ENCODE assay signal across 24 cellular contexts in the genomic region with DNA sequence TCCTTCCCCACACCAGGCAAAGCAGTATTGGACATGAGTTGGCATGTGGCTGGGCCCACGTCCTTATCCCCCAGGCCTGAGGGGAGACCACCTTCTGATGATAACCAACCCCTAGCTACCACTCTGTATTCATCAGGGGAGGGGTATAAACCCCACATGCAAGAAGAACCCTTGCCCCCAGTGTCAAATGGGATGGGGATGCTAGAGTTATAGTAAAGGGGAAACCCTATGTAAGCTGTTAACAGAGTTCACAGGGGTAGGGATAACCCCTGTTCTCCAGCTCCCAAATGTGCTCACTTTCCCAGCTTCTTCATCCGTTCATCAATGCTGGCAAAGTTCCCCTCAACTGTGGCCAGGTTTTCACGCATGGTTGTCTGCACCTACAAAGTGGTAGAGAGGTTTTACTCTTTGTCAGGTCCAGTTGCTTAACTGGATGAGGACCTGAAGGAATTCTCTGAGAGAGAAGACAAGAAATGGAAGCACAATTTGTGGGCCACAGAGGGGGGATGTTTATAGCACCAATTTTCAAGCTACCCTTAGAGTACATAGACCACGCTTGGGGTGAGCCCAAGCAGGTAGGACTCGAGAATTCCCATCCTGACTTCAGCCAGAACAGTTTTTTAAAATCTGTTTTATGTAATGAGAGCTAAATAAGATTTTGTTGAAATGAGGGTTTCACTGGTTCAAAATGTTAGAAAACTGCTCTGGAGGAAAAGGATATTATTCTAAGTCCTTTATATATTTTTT. TPM values are rescaled to one million over a fixed set of nuclear protein-coding genes. Genes with fewer than 3 reads are reported as not detected.
DNase-seq lines count a peak whose midpoint lies in the region; ATAC-seq and TF ChIP-seq lines count a peak whose summit lies in the region.
"Had no signal": no experiment of that assay in that cellular context is flagged by ENCODE, and none has a peak within 500 bp of the region (broad histone marks: within the 10 kb centered on the region; RNA-seq: fewer than 3 reads in every experiment).

No MANE protein-coding gene starts in this region.

- H3K27me3 Mint-ChIP-seq in activated T-cell treated with anti-CD3 and anti-CD28 coated beads, Interleukin-2, amount 50 U/mL, for 72 hours (ENCODE audit: low read depth), result no peaks in the 10 kb centered on the region
- H3K27me3 Mint-ChIP-seq: central memory CD8-positive, alpha-beta T cell had no signal

- H3F3A ChIP-seq in MM.1S (ENCODE audit: insufficient read depth, low read length), result no peaks in the 10 kb centered on the region; the same call in 1 of the 2 replicates
- peaks cover 32% of the 10 kb centered on the region for H3F3A ChIP-seq in smooth muscle cell (ENCODE audit: low read depth)

- peaks cover 9% of the 10 kb centered on the region for H3K79me2 ChIP-seq in MM.1S (ENCODE audit: low read length)
- peaks cover 11% of the 10 kb centered on the region for H3K79me2 ChIP-seq in mammary epithelial cell (ENCODE audit: insufficient read depth, low read length)
- H3K79me2 ChIP-seq in smooth muscle cell (ENCODE audit: low read depth), result peaks cover 6% of the 10 kb centered on the region

- H3K36me3 ChIP-seq in MM.1S (replicated peaks; ENCODE audit: insufficient read depth, low read length) (peaks cover 7% of the 10 kb centered on the region; the same call in 1 of the 2 replicates), mammary epithelial cell (ENCODE audit: insufficient read depth, low read length) (peaks cover 42% of the 10 kb centered on the region), smooth muscle cell (ENCODE audit: low read depth) (peaks cover 11% of the 10 kb centered on the region)

- H4K20me1 ChIP-seq in MM.1S (ENCODE audit: insufficient read depth, low read length), result no peaks in the 10 kb centered on the region
- no peaks in the 10 kb centered on the region for H4K20me1 ChIP-seq in mammary epithelial cell (ENCODE audit: insufficient read depth, low read length)
- H4K20me1 ChIP-seq in smooth muscle cell (ENCODE audit: low read depth), result peaks cover 26% of the 10 kb centered on the region

- H3K9ac ChIP-seq in MM.1S (ENCODE audit: low read length) (no peak overlapping the region), mammary epithelial cell (ENCODE audit: insufficient read depth, low read length) (no peak overlapping the region), smooth muscle cell (ENCODE audit: low read depth) (no peak overlapping the region)

- H3K36me3 Mint-ChIP-seq in activated T-cell treated with anti-CD3 and anti-CD28 coated beads, Interleukin-2, amount 50 U/mL, for 72 hours (ENCODE audit: insufficient read depth in 2 of 2), result peaks cover 4 to 38% of the 10 kb centered on the region in 2 donors

- no peaks in the 10 kb centered on the region for H3K4me1 Mint-ChIP-seq in activated T-cell treated with anti-CD3 and anti-CD28 coated beads, Interleukin-2, amount 50 U/mL, for 72 hours (ENCODE audit: low read depth)

- intact Hi-C loops in mammary epithelial cell (cut with micrococcal nuclease), result no loop called here

- H3K27me3 ChIP-seq in MM.1S (replicated peaks; ENCODE audit: insufficient read depth, low read length), result no peaks in the 10 kb centered on the region
- no peaks in the 10 kb centered on the region for H3K27me3 ChIP-seq in mammary epithelial cell (ENCODE audit: insufficient read depth, low read length)
- H3K27me3 ChIP-seq in smooth muscle cell (ENCODE audit: low read depth), result no peaks in the 10 kb centered on the region
- H3K27me3 ChIP-seq: BE2C, hepatocyte, tibial nerve had no signal

- no peaks in the 10 kb centered on the region for H3K9me3 Mint-ChIP-seq in activated T-cell treated with anti-CD3 and anti-CD28 coated beads, Interleukin-2, amount 50 U/mL, for 72 hours
- H3K9me3 Mint-ChIP-seq: central memory CD8-positive, alpha-beta T cell had no signal

- H3K4me1 ChIP-seq in MM.1S (ENCODE audit: low read length) (no peaks in the 10 kb centered on the region), mammary epithelial cell (ENCODE audit: insufficient read depth, low read length) (no peaks in the 10 kb centered on the region), smooth muscle cell (ENCODE audit: low read depth) (no peaks in the 10 kb centered on the region)
- H3K4me1 ChIP-seq: BE2C had no signal

- TSS peak; percentile 78 for BruUV-seq in mammary epithelial cell (replicated peaks; lab: Mats Ljungman, UMichigan)

- CTCF ChIA-PET in mammary epithelial cell (lab: Charles Lee; ENCODE audit: low non-redundant PET), result no interaction called here

- no peak for ATAC-seq in activated T-cell treated with anti-CD3 and anti-CD28 coated beads, Interleukin-2, amount 50 U/mL, for 72 hours (replicated peaks in 1 of 2)
- ATAC-seq: mucosa of descending colon had no signal

- H3K4me3 Mint-ChIP-seq in activated T-cell treated with anti-CD3 and anti-CD28 coated beads, Interleukin-2, amount 50 U/mL, for 72 hours, result no peak overlapping the region
- H3K4me3 Mint-ChIP-seq: central memory CD8-positive, alpha-beta T cell had no signal

- no peaks in the 10 kb centered on the region for H3K9me2 ChIP-seq in MM.1S (replicated peaks; ENCODE audit: insufficient read depth, low read length)

- in situ Hi-C loops in mammary epithelial cell (cut with MboI; ENCODE audit: low sequenced_read_pairs in 2 of 2), result no loop called here

- no peak overlapping the region for H3K4me3 ChIP-seq in MM.1S (ENCODE audit: low read length)
- no peak overlapping the region for H3K4me3 ChIP-seq in mammary epithelial cell (replicated peaks in 1 of 3; ENCODE audit: insufficient read depth in 1 of 3, low read depth in 2 of 3, low read length in 3 of 3)
- H3K4me3 ChIP-seq in smooth muscle cell, result no peak overlapping the region
- H3K4me3 ChIP-seq: hepatocyte, left ventricle myocardium inferior, mucosa of descending colon, PC-9, tibial nerve had no signal

- dilution Hi-C loops in mammary epithelial cell (cut with HindIII; ENCODE audit: low sequenced_read_pairs), result no loop called here

- H2AFZ ChIP-seq in MM.1S (ENCODE audit: low read length) (no peak overlapping the region), mammary epithelial cell (ENCODE audit: low read depth, low read length) (no peak overlapping the region), smooth muscle cell (ENCODE audit: low read depth) (no peak overlapping the region)
- H2AFZ ChIP-seq: hepatocyte, PC-9 had no signal

- peak overlapping the region; percentile 67 for H3K27ac Mint-ChIP-seq in activated T-cell treated with anti-CD3 and anti-CD28 coated beads, Interleukin-2, amount 50 U/mL, for 72 hours

- no peak overlapping the region for H3K27ac ChIP-seq in MM.1S (ENCODE audit: low read length)
- H3K27ac ChIP-seq in mammary epithelial cell (ENCODE audit: insufficient read depth, low read depth, low read length), result no peak overlapping the region
- peak overlapping the region; percentile 35 for H3K27ac ChIP-seq in smooth muscle cell (ENCODE audit: low read depth)
- H3K27ac ChIP-seq: hepatocyte, PC-9, VCaP had no signal

- TF ChIP-seq CTCF in MM.1S (IDR thresholded peaks at IDR 0.05; ENCODE audit: low read length) (no peak), mammary epithelial cell (conservative IDR thresholded peaks at IDR 0.05 in 1 of 2, IDR thresholded peaks at IDR 0.05 in 1 of 2; ENCODE audit: extremely low read depth in 1 of 2, insufficient read depth in 1 of 2, low read depth in 1 of 2, low read length in 2 of 2) (no peak), smooth muscle cell (IDR thresholded peaks at IDR 0.05; ENCODE audit: borderline replicate concordance, insufficient read depth, poor library complexity, severe bottlenecking) (no peak)

- no peak for DNase-seq in activated T-cell treated with anti-CD3 and anti-CD28 coated beads, Interleukin-2, amount 50 U/mL, for 72 hours
- no peak for DNase-seq in activated T-cell treated with anti-CD3 and anti-CD28 coated beads, Interleukin-2, amount 50 U/mL, for 1 hour
- peak; percentile 4 for DNase-seq in MM.1S
- DNase-seq in mammary epithelial cell, result no peak
- DNase-seq in smooth muscle cell (lab: John Stamatoyannopoulos, UW; ENCODE audit: unreplicated experiment), result no peak
- no peak for DNase-seq in NCI-H1694 treated with DMSO at 0.1 percent for 48 hours (lab: John Stamatoyannopoulos, UW)
- DNase-seq in NOMO-1 treated with dmso at 0.1 percent for 144 hours (lab: John Stamatoyannopoulos, UW; ENCODE audit: unreplicated experiment), result no peak
- no peak for DNase-seq in NCI-H526 treated with DMSO at 0.1 percent for 48 hours (lab: John Stamatoyannopoulos, UW)
- DNase-seq: activated CD8-positive, alpha-beta memory T cell treated with anti-CD3 and anti-CD28 coated beads, Interleukin-2, amount 50 U/mL, for 48 hours; activated gamma-delta T cell treated with Interleukin-2 at 50 U/mL for 16 hours; BE2C; COR-L47; KG1; left ventricle myocardium inferior; mucosa of descending colon; NCI-H2227 treated with DMSO at 0.1 percent for 48 hours; NCI-H774; PC-9; small intestine; stimulated activated naive CD4-positive, alpha-beta T cell had no signal

- no peaks in the 10 kb centered on the region for H3K9me3 ChIP-seq in MM.1S (replicated peaks; ENCODE audit: insufficient read depth, low read length)
- H3K9me3 ChIP-seq in mammary epithelial cell (replicated peaks; ENCODE audit: insufficient read depth, low read length), result no peaks in the 10 kb centered on the region
- no peaks in the 10 kb centered on the region for H3K9me3 ChIP-seq in smooth muscle cell (replicated peaks; ENCODE audit: low read depth)
- H3K9me3 ChIP-seq: BE2C, left ventricle myocardium inferior, mucosa of descending colon, tibial nerve had no signal

- no peak overlapping the region for H3K4me2 ChIP-seq in MM.1S (ENCODE audit: low read depth, low read length)
- H3K4me2 ChIP-seq in mammary epithelial cell (ENCODE audit: insufficient read depth, low read depth, low read length), result no peak overlapping the region
- H3K4me2 ChIP-seq in smooth muscle cell, result no peak overlapping the region
- H3K4me2 ChIP-seq: hepatocyte, PC-9 had no signal

- 56% methylated on average over 5 of the region's 5 CpGs for WGBS in mammary epithelial cell (ENCODE audit: low coverage, missing lambda C conversion rate)
- 98% methylated on average over 5 of the region's 5 CpGs for WGBS in smooth muscle cell (ENCODE audit: low lambda C conversion rate)

RNA-seq across cellular contexts. Expression of gene MBD6, which starts 7.9 kb away (rescaled TPM):
- 100 to 1,000 TPM; 131 to 148 TPM for total RNA-seq in activated T-cell treated with anti-CD3 and anti-CD28 coated beads, Interleukin-2, amount 50 U/mL, for 72 hours
- total RNA-seq in mammary epithelial cell, result 10 to 100 TPM in 1 of 2 donors, 1 to 10 TPM in 1; 4.8 to 69.2 TPM
- polyA plus RNA-seq in mammary epithelial cell, result 4.8 TPM
- polyA minus RNA-seq in mammary epithelial cell, result 14.9 TPM
- total RNA-seq in smooth muscle cell, result 3.7 and 9.1 TPM in 2 replicates
- 11.7 and 18.4 TPM in 2 replicates for polyA plus RNA-seq in smooth muscle cell

RNA-seq across cellular contexts. Expression of gene DDIT3, which starts 10.3 kb away (rescaled TPM):
- total RNA-seq in activated T-cell treated with anti-CD3 and anti-CD28 coated beads, Interleukin-2, amount 50 U/mL, for 72 hours, result 10 to 100 TPM; 64.6 to 71.7 TPM
- 10 to 100 TPM; 28.3 to 66.1 TPM for total RNA-seq in mammary epithelial cell
- 9.0 TPM for polyA plus RNA-seq in mammary epithelial cell
- polyA minus RNA-seq in mammary epithelial cell, result 8.0 TPM
- total RNA-seq in smooth muscle cell, result 25.8 and 28.4 TPM in 2 replicates
- polyA plus RNA-seq in smooth muscle cell, result 27.8 and 43.5 TPM in 2 replicates

RNA-seq across cellular contexts. Expression of gene DCTN2, which starts 16.4 kb away (rescaled TPM):
- total RNA-seq in activated T-cell treated with anti-CD3 and anti-CD28 coated beads, Interleukin-2, amount 50 U/mL, for 72 hours, result 10 to 100 TPM; 94.9 to 99.0 TPM
- total RNA-seq in mammary epithelial cell (100 to 1,000 TPM; 140 to 153 TPM), smooth muscle cell (88.0 and 107 TPM in 2 replicates)
- polyA plus RNA-seq in mammary epithelial cell (151 TPM), smooth muscle cell (119 and 127 TPM in 2 replicates)
- 146 TPM for polyA minus RNA-seq in mammary epithelial cell

RNA-seq across cellular contexts. Expression of gene KIF5A, which starts 19.3 kb away (rescaled TPM):
- 1 to 10 TPM; 3.2 to 5.9 TPM for total RNA-seq in activated T-cell treated with anti-CD3 and anti-CD28 coated beads, Interleukin-2, amount 50 U/mL, for 72 hours
- total RNA-seq in mammary epithelial cell (1 to 10 TPM; 1.3 to 2.4 TPM), smooth muscle cell (2.2 and 2.8 TPM in 2 replicates)
- polyA plus RNA-seq in mammary epithelial cell (0.46 TPM), smooth muscle cell (0.34 and 0.53 TPM in 2 replicates)
- not detected for polyA minus RNA-seq in mammary epithelial cell

RNA-seq across cellular contexts. Expression of gene MARS1, which starts 42.7 kb away (rescaled TPM):
- total RNA-seq in activated T-cell treated with anti-CD3 and anti-CD28 coated beads, Interleukin-2, amount 50 U/mL, for 72 hours, result 100 to 1,000 TPM; 575 to 653 TPM
- total RNA-seq in mammary epithelial cell (100 to 1,000 TPM; 240 to 460 TPM), smooth muscle cell (192 and 629 TPM in 2 replicates)
- polyA plus RNA-seq in mammary epithelial cell (160 TPM), smooth muscle cell (186 and 187 TPM in 2 replicates)
- polyA minus RNA-seq in mammary epithelial cell, result 352 TPM
